In genomic region chr3:153539263-153539662, GRCh38 we compare ENCODE assay signal across 10 cellular contexts.
"Had no signal": no experiment of that assay in that cellular context is flagged by ENCODE, and none has a peak within 500 bp of the region (broad histone marks: within the 10 kb centered on the region; RNA-seq: fewer than 3 reads in every experiment).

No MANE protein-coding gene starts in this region.

- ATAC-seq: HCT116 had no signal

- H3K36me3 ChIP-seq: HAP-1 had no signal

- H3K4me1 ChIP-seq: HAP-1 had no signal

- H3K4me2 ChIP-seq: KMS-11 had no signal

- H3K27ac ChIP-seq: GM23248, KMS-11 had no signal

- H3K9ac ChIP-seq: GM23248, KMS-11 had no signal

- H3K9me3 ChIP-seq: HAP-1 had no signal

- H2AFZ ChIP-seq: GM23248 had no signal

- DNase-seq: GM23248, GOT3, H7, HFFc6, Karpas-422, KBM-7 had no signal

- FAIRE-seq: HTR-8/SVneo had no signal

- H3K4me3 ChIP-seq: GM23248, HAP-1 had no signal
